28 cellular contexts compared by ENCODE assay signal in genomic region chr1:18337757-18338156, GRCh38.
"Had no signal": no experiment of that assay in that cellular context is flagged by ENCODE, and none has a peak within 500 bp of the region (broad histone marks: within the 10 kb centered on the region; RNA-seq: fewer than 3 reads in every experiment).

No MANE protein-coding gene starts in this region.

- H3K27ac ChIP-seq: colonic mucosa, coronary artery, dorsolateral prefrontal cortex, epithelial cell of prostate, esophagus muscularis mucosa, esophagus squamous epithelium, foreskin keratinocyte, gastrocnemius medialis, gastroesophageal sphincter, heart left ventricle, heart right ventricle, hepatocyte had no signal

- H3K4me2 ChIP-seq: hepatocyte had no signal

- FAIRE-seq: endometrium, endothelial cell of umbilical vein, frontal cortex had no signal

- H3K27me3 ChIP-seq: colonic mucosa, foreskin keratinocyte had no signal

- H3K36me3 ChIP-seq: colonic mucosa, esophagus muscularis mucosa, esophagus squamous epithelium, gastrocnemius medialis, gastroesophageal sphincter, heart left ventricle, heart right ventricle had no signal

- H3K9me3 ChIP-seq: colonic mucosa, esophagus muscularis mucosa, esophagus squamous epithelium, gastrocnemius medialis, gastroesophageal sphincter, heart left ventricle, heart right ventricle had no signal

- H3K4me3 ChIP-seq: colonic mucosa, coronary artery, dorsolateral prefrontal cortex, esophagus muscularis mucosa, esophagus squamous epithelium, gastrocnemius medialis, gastroesophageal sphincter, heart left ventricle, heart right ventricle, hepatocyte had no signal

- H3K79me2 ChIP-seq: hepatocyte had no signal

- DNase-seq: colonic mucosa; cortex of kidney; dermis blood vessel endothelial cell; dorsolateral prefrontal cortex; effector CD4-positive, alpha-beta T cell; effector CD8-positive, alpha-beta T cell; effector memory CD4-positive, alpha-beta T cell; effector memory CD8-positive, alpha-beta T cell; endodermal cell; erythroblast; esophagus squamous epithelium; foreskin fibroblast; foreskin keratinocyte; foreskin melanocyte; gastrocnemius medialis; glutamatergic neuron; head of caudate nucleus; heart left ventricle; heart right ventricle had no signal

- H3K4me1 ChIP-seq: colonic mucosa, esophagus muscularis mucosa, esophagus squamous epithelium, foreskin keratinocyte, gastrocnemius medialis, gastroesophageal sphincter, heart left ventricle, heart right ventricle had no signal

- ATAC-seq: effector memory CD8-positive, alpha-beta T cell; esophagus mucosa; foreskin keratinocyte; gastrocnemius medialis; gastroesophageal sphincter; heart left ventricle; heart right ventricle had no signal

- H2AFZ ChIP-seq: hepatocyte had no signal
